In the genomic region with DNA sequence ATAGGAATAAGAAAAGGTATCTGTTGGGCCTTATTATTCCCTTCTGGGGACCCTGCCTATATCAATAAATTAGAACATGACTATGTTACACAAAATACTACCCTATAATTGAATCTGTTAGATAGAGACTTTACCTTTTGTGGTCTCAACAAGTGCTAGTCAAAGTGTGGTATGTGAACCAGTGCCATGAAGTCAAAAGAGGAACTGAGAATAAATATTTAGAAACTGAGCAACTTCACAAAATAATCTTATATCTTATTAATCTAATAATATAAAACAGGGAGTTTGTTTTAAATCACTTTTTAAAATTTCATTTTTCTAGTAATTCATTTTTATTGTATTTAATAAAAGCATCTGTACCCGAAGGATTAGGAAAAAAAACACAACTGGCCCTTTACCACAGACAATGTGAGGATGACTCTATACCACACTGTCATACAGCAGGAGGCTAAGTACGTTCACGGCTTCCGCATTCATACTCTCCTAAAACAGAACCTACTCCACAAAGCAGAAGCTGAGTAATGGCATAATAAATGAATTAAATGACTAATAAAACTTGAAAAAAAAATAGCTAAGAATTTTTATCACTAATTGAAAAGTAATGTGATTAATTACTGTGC, we compare ENCODE assay signal across 12 cellular contexts. TPM values are rescaled to one million over a fixed set of nuclear protein-coding genes. Genes with fewer than 3 reads are reported as not detected.
DNase-seq lines count a peak whose midpoint lies in the region; ATAC-seq and FAIRE-seq lines count a peak whose summit lies in the region.
"Had no signal": no experiment of that assay in that cellular context is flagged by ENCODE, and none has a peak within 500 bp of the region (broad histone marks: within the 10 kb centered on the region; RNA-seq: fewer than 3 reads in every experiment).

No MANE protein-coding gene starts in this region.

- peak; percentile 40 for FAIRE-seq in frontal cortex (lab: Jason Lieb, UNC)

- DNase-seq in frontal cortex (ENCODE audit: low spot score in 2 of 2) (no peak), HuH-7 (ENCODE audit: low spot score) (no peak), HK-2 (ENCODE audit: unreplicated experiment) (no peak), A172 (ENCODE audit: low spot score) (no peak), LoVo (ENCODE audit: low spot score) (no peak)
- DNase-seq: HFFc6; natural killer cell; stimulated activated CD4-positive, alpha-beta T cell treated with anti-CD3 and anti-CD28 coated beads, Interleukin-4, amount 100 ng/mL, for 4 hours; T-helper 1 cell had no signal

- ATAC-seq in GM18868 (IDR thresholded peaks at IDR 0.05; ENCODE audit: unreplicated experiment) (peak; percentile 99), GM21723 (IDR thresholded peaks at IDR 0.05; ENCODE audit: unreplicated experiment) (peak; percentile 99), HG03354 (IDR thresholded peaks at IDR 0.05; ENCODE audit: poor library complexity, severe bottlenecking, unreplicated experiment) (peak; percentile 99)
- ATAC-seq: natural killer cell had no signal

RNA-seq across cellular contexts. Expression of a gene that starts 42.1 kb away (rescaled TPM):
- 182 TPM for total RNA-seq in frontal cortex
- total RNA-seq in A172 (2014; rRNA removed; shearing (Covaris generic)), result 108 and 127 TPM in 2 replicates

RNA-seq across cellular contexts. Expression of a gene that starts 53.2 kb away (rescaled TPM):
- total RNA-seq in frontal cortex, result 62.0 TPM
- 21.0 and 24.2 TPM in 2 replicates for total RNA-seq in A172 (2014; rRNA removed; shearing (Covaris generic))
